Comparison of ENCODE assay signal across 1 cellular context in genomic region chr12:64848409-64848808, GRCh38. TPM values are rescaled to one million over a fixed set of nuclear protein-coding genes. Genes with fewer than 3 reads are reported as not detected.
"Had no signal": no experiment of that assay in that cellular context is flagged by ENCODE, and none has a peak within 500 bp of the region (broad histone marks: within the 10 kb centered on the region; RNA-seq: fewer than 3 reads in every experiment).

No MANE protein-coding gene starts in this region.

RNA-seq across cellular contexts. Expression of gene TBC1D30, which starts 24.0 kb away (rescaled TPM):
- polyA plus RNA-seq: IgD-negative memory B cell had no signal
